In genomic region chr6:12163149-12163548, GRCh38 we compare ENCODE assay signal across 12 cellular contexts.
A peak's percentile ranks its signal among the peaks of the same experiment; 100 is the strongest.
DNase-seq lines count a peak whose midpoint lies in the region; ATAC-seq, FAIRE-seq and TF ChIP-seq lines count a peak whose summit lies in the region.
"Had no signal": no experiment of that assay in that cellular context is flagged by ENCODE, and none has a peak within 500 bp of the region (broad histone marks: within the 10 kb centered on the region; RNA-seq: fewer than 3 reads in every experiment).

No MANE protein-coding gene starts in this region.

- no peaks in the 10 kb centered on the region for H4K20me1 ChIP-seq in GM12878 (ENCODE audit: control insufficient read depth, insufficient read depth)

- intact Hi-C loops in GM12878 (cut with micrococcal nuclease; ENCODE audit: unreplicated experiment), result no loop called here
- intact Hi-C loops in heart left ventricle (cut with DNase I), result no loop called here

- no peak for TF ChIP-seq EP300 in GM12878 (IDR thresholded peaks at IDR 0.05; ENCODE audit: borderline replicate concordance in 1 of 2, control insufficient read depth in 1 of 2, low read depth in 2 of 2, low read length in 2 of 2)

- H3K4me3 ChIP-seq in NB4 (ENCODE audit: low read depth, low read length), result no peak overlapping the region
- H3K4me3 ChIP-seq in GM12878, result no peak overlapping the region
- H3K4me3 ChIP-seq in heart left ventricle, result no peak overlapping the region
- H3K4me3 ChIP-seq: esophagus squamous epithelium, K562 had no signal

- TF ChIP-seq RAD21 in GM12878 (IDR thresholded peaks at IDR 0.05; ENCODE audit: insufficient read depth, low read depth, low read length), result no peak

- H3K9me3 ChIP-seq in GM12878 (replicated peaks; ENCODE audit: control insufficient read depth, insufficient read depth, low read length), result no peaks in the 10 kb centered on the region
- no peaks in the 10 kb centered on the region for H3K9me3 ChIP-seq in heart left ventricle
- H3K9me3 ChIP-seq: esophagus squamous epithelium had no signal

- in situ Hi-C loops in GM12878 (cut with MboI), result no loop called here

- TF ChIP-seq CTCF in NB4 (IDR thresholded peaks at IDR 0.05; ENCODE audit: low read depth, low read length) (no peak), GM12878 (IDR thresholded peaks at IDR 0.05 in 2 of 3, conservative IDR thresholded peaks at IDR 0.05 in 1 of 3; ENCODE audit: control insufficient read depth in 2 of 3, extremely low read depth in 1 of 3, insufficient read depth in 1 of 3, low read depth in 3 of 3, low read length in 3 of 3) (no peak), heart left ventricle (IDR thresholded peaks at IDR 0.05) (no peak)

- no TSS peak for BruUV-seq in GM12878 (replicated peaks; lab: Mats Ljungman, UMichigan)

- no peak overlapping the region for H3K4me2 ChIP-seq in GM12878 (ENCODE audit: control insufficient read depth, insufficient read depth)

- TF ChIP-seq POLR2A in NB4 (IDR thresholded peaks at IDR 0.05; ENCODE audit: extremely low read depth, insufficient read length), result no peak
- TF ChIP-seq POLR2A in GM12878 (IDR thresholded peaks at IDR 0.05; ENCODE audit: low read depth, low read length), result no peak
- no peak for TF ChIP-seq POLR2A in heart left ventricle (IDR thresholded peaks at IDR 0.05)

- H3K36me3 ChIP-seq in GM12878 (ENCODE audit: control insufficient read depth in 2 of 2, insufficient read depth in 2 of 2, low read length in 1 of 2) (peaks cover 12 to 23% of the 10 kb centered on the region in 2 experiments; a peak in 3 of 4 replicates), heart left ventricle (peaks cover 0 to 47% (median 35%) of the 10 kb centered on the region in 9 donors)

- ATAC-seq in GM21515 (IDR thresholded peaks at IDR 0.05; ENCODE audit: unreplicated experiment) (peak; percentile 83), GM12878 (peak; percentile 54), heart left ventricle (no peak)
- ATAC-seq: K562 had no signal

- peak; percentile 64 for DNase-seq in GDM1 (lab: John Stamatoyannopoulos, UW)
- peak; percentile 94 for DNase-seq in NB4 (ENCODE audit: low read depth)
- DNase-seq in GM12878 (ENCODE audit: low read depth, low spot score), result no peak
- no peak for DNase-seq in nucleus accumbens (lab: John Stamatoyannopoulos, UW)
- DNase-seq in NCI-H1048 (lab: John Stamatoyannopoulos, UW), result no peak
- no peak for DNase-seq in COLO829 (ENCODE audit: low spot score)
- DNase-seq in heart left ventricle, result no peak
- DNase-seq: DMS53, esophagus squamous epithelium, mesendoderm had no signal

- 32% methylated on average over 3 of the region's 3 CpGs for WGBS in GM12878 (ENCODE audit: insufficient coverage, insufficient replicate concordance, low lambda C conversion rate, missing lambda C conversion rate)
- WGBS in heart left ventricle, 4 donors, result 73 to 84% (median 82%) methylated on average over 3 of the region's 3 CpGs

- H3K79me2 ChIP-seq in GM12878 (ENCODE audit: control insufficient read depth, insufficient read depth, low read length), result no peaks in the 10 kb centered on the region; the same call in 1 of the 2 replicates

- RAD21 ChIA-PET in GM12878 (lab: Charles Lee; ENCODE audit: unreplicated experiment), result no interaction called here

- no peak overlapping the region for H2AFZ ChIP-seq in GM12878 (ENCODE audit: control insufficient read depth, low read depth, low read length)

- CTCF ChIA-PET in GM12878 (lab: Yijun Ruan, JAX), result interaction anchor here (1.4 kb wide), 1 partner anchor 71 kb away, joined by 5 read pairs; no protein-coding TSS in a partner anchor

- H3K27ac ChIP-seq in GM12878 (ENCODE audit: control insufficient read depth, insufficient read depth) (no peak overlapping the region), heart left ventricle (no peak overlapping the region)
- H3K27ac ChIP-seq: esophagus squamous epithelium had no signal

- POLR2A ChIA-PET in GM12878 (lab: Charles Lee), result no interaction called here

- H3K27me3 ChIP-seq in GM12878 (replicated peaks in 1 of 2; ENCODE audit: control insufficient read depth in 2 of 2, insufficient read depth in 2 of 2, low read length in 1 of 2), result no peaks in the 10 kb centered on the region
- no peaks in the 10 kb centered on the region for H3K27me3 ChIP-seq in heart left ventricle
- H3K27me3 ChIP-seq: esophagus squamous epithelium had no signal

- no peak for FAIRE-seq in GM12878 (lab: Jason Lieb, UNC)
- FAIRE-seq: K562 had no signal

- SMC1A ChIA-PET in GM12878 (lab: Charles Lee; ENCODE audit: uncharacterized antibody, unreplicated experiment), result interaction anchor here (0.8 to 1.0 kb wide), 2 partner anchors 10 to 126 kb away, joined by 3 to 4 read pairs; no protein-coding TSS in a partner anchor

- no peaks in the 10 kb centered on the region for H3K4me1 ChIP-seq in GM12878 (ENCODE audit: control insufficient read depth, insufficient read depth, low read length)
- H3K4me1 ChIP-seq in heart left ventricle, result peaks cover 0 to 5% (median 0%) of the 10 kb centered on the region in 12 donors
- H3K4me1 ChIP-seq: esophagus squamous epithelium had no signal

- no peak overlapping the region for H3K9ac ChIP-seq in GM12878 (ENCODE audit: control insufficient read depth, insufficient read depth, low read length)

TF ChIP-seq in GM12878, 131 proteins besides CTCF, POLR2A, EP300 and RAD21:
- TF ChIP-seq RUNX3 (IDR thresholded peaks at IDR 0.05; ENCODE audit: low read length), result peak; percentile 63
- no peak for TF ChIP-seq SUPT20H (IDR thresholded peaks at IDR 0.05; ENCODE audit: borderline replicate concordance, control insufficient read depth, low read depth, low read length)
- TF ChIP-seq NBN (IDR thresholded peaks at IDR 0.05), result no peak

Comparison
In these comparisons a context has a peak if more than half of its experiments do, and no peak if none do; other contexts are left out.
1. DNase-seq: peak in GDM1 (single experiment) and NB4 (single experiment); none in GM12878 (single experiment), nucleus accumbens (0 of 56), NCI-H1048 (single experiment), COLO829 (single experiment) and heart left ventricle (0 of 5).
2. ATAC-seq: peak in GM21515 (single experiment) and GM12878 (single experiment); none in heart left ventricle (0 of 4).